Comparison of ENCODE assay signal across 14 cellular contexts in the genomic region with DNA sequence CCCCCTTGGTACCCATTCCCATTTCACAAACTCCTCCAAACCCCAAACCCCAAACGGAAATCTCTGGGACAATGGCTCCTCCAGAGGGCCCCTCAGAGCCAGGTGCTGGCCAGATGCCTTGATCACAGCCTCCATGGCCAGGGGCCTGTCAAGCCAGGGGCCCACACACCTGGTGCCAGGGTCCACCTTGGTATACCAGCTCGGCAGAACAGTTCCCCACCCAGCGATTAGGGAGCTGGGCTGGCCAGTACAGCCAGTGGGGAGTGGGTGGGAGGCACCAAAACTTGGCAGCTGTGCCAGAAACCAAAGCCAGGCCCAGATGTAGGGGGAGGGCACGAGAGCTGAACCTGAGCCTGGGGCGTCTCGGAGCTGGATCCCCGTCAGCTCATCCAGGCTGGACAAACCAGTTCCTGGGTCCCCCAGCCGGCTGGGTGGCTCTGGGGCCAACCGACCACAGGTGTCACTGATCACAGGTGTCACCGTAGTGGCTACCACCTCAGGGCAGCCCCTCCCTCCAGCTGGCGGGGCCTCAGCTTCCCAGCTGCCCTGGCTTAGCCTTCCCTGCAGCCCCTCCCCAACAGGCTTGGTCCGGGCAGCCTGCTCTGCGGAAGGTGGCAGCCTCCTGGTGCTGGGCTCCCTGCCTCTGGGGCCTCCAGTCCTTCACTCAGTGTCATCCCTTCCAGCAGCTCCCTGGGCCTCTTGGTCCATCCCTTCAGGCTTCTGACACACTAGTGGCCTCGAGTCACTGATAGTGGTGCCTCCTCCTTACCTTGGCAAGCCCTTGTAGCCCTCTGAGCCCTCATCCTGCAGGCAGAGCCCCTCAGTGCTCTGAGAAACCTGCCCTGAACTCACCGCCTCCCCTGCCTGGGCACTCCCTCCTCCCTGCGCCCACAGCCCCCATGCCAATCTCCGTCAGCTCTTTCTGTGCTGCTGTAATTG. TPM values are rescaled to one million over a fixed set of nuclear protein-coding genes. Genes with fewer than 3 reads are reported as not detected.
DNase-seq lines count a peak whose midpoint lies in the region; ATAC-seq and TF ChIP-seq lines count a peak whose summit lies in the region.
"Had no signal": no experiment of that assay in that cellular context is flagged by ENCODE, and none has a peak within 500 bp of the region (broad histone marks: within the 10 kb centered on the region; RNA-seq: fewer than 3 reads in every experiment).

No MANE protein-coding gene starts in this region.

- DNase-seq in left ventricle myocardium superior (peak; percentile 20), left ventricle myocardium inferior (no peak), endodermal cell (peak; percentile 60), iPS-NIHi11 (ENCODE audit: low spot score) (no peak), immature natural killer cell (no peak), GM19240 (ENCODE audit: insufficient read length, low spot score) (no peak), retina (no peak)
- DNase-seq: activated T-cell treated with anti-CD3 and anti-CD28 coated beads, Interleukin-2, amount 50 U/mL, for 48 hours; DND-41; hippocampal formation; NCI-H1105 treated with DMSO at 0.1 percent for 48 hours; nucleus accumbens had no signal

- no peaks in the 10 kb centered on the region for H3K36me3 Mint-ChIP-seq in endodermal cell (ENCODE audit: low read depth)
- no peaks in the 10 kb centered on the region for H3K36me3 Mint-ChIP-seq in immature natural killer cell

- no peaks in the 10 kb centered on the region for H3K9me3 Mint-ChIP-seq in endodermal cell
- peaks cover 0 to 2% (median 0%) of the 10 kb centered on the region in 6 donors for H3K9me3 Mint-ChIP-seq in immature natural killer cell

- H3K4me1 Mint-ChIP-seq in endodermal cell (peaks cover 10% of the 10 kb centered on the region), immature natural killer cell (peaks cover 6 to 8% of the 10 kb centered on the region in 2 donors)

- 92 to 93% methylated on average over 7 to 17 of the region's 17 CpGs for WGBS in endodermal cell (ENCODE audit: insufficient coverage in 1 of 2, insufficient read length in 1 of 2), 2 experiments

- H3K9me3 ChIP-seq in left ventricle myocardium inferior (replicated peaks) (no peaks in the 10 kb centered on the region), endodermal cell (ENCODE audit: control insufficient read depth, low read length) (no peaks in the 10 kb centered on the region), mucosa of stomach (ENCODE audit: control insufficient read depth, low read length) (no peaks in the 10 kb centered on the region)

- H3K27me3 ChIP-seq in left ventricle myocardium inferior (ENCODE audit: low read depth): no peaks in the 10 kb centered on the region
- no peaks in the 10 kb centered on the region for H3K27me3 ChIP-seq in endodermal cell (ENCODE audit: control insufficient read depth, insufficient read depth, low read length, poor library complexity, severe bottlenecking)
- peaks cover 2% of the 10 kb centered on the region for H3K27me3 ChIP-seq in mucosa of stomach (ENCODE audit: control insufficient read depth, insufficient read depth, low read length)

- peak overlapping the region; percentile 44 for H3K27ac Mint-ChIP-seq in endodermal cell
- H3K27ac Mint-ChIP-seq in immature natural killer cell: no peak overlapping the region

- no peaks in the 10 kb centered on the region for H3K36me3 ChIP-seq in left ventricle myocardium inferior
- H3K36me3 ChIP-seq in endodermal cell (ENCODE audit: control insufficient read depth, insufficient read depth, low read length): peaks cover 29% of the 10 kb centered on the region
- no peaks in the 10 kb centered on the region for H3K36me3 ChIP-seq in mucosa of stomach (ENCODE audit: control insufficient read depth, insufficient read depth, low read length)

- H3K4me1 ChIP-seq in left ventricle myocardium inferior: peaks cover 50% of the 10 kb centered on the region
- peaks cover 7% of the 10 kb centered on the region for H3K4me1 ChIP-seq in endodermal cell (ENCODE audit: control insufficient read depth, insufficient read depth, low read length)
- H3K4me1 ChIP-seq in mucosa of stomach (ENCODE audit: control insufficient read depth, insufficient read depth, low read length): peaks cover 23% of the 10 kb centered on the region

- H3K4me3 Mint-ChIP-seq in endodermal cell (no peak overlapping the region), immature natural killer cell (no peak overlapping the region)

- no peak overlapping the region for H3K27ac ChIP-seq in left ventricle myocardium inferior (replicated peaks)
- H3K27ac ChIP-seq in endodermal cell (ENCODE audit: low read depth, low read length): no peak overlapping the region

- ATAC-seq in left ventricle myocardium superior: no peak
- ATAC-seq: Panc1 had no signal

- H3K4me3 ChIP-seq in left ventricle myocardium inferior (no peak overlapping the region), endodermal cell (ENCODE audit: low read length) (no peak overlapping the region), mucosa of stomach (ENCODE audit: low read length) (no peak overlapping the region)

- H3K27me3 Mint-ChIP-seq in endodermal cell (ENCODE audit: insufficient read depth) (no peaks in the 10 kb centered on the region), immature natural killer cell (ENCODE audit: low read depth in 3 of 3) (peaks cover 11 to 25% (median 18%) of the 10 kb centered on the region in 3 donors)

- intact Hi-C loops in left ventricle myocardium superior (cut with micrococcal nuclease) (no loop called here), left ventricle myocardium inferior (cut with micrococcal nuclease) (no loop called here)

- H3K9ac ChIP-seq in endodermal cell (ENCODE audit: extremely low read depth, low read length, poor library complexity, severe bottlenecking) (no peak overlapping the region), mucosa of stomach (ENCODE audit: low read length) (peak overlapping the region; percentile 7)

- TF ChIP-seq CTCF in left ventricle myocardium inferior (IDR thresholded peaks at IDR 0.05; ENCODE audit: borderline replicate concordance) (no peak), endodermal cell (conservative IDR thresholded peaks at IDR 0.05) (no peak)

RNA-seq across cellular contexts. Expression of a gene that starts 6.6 kb away (rescaled TPM):
- total RNA-seq in left ventricle myocardium superior (41.6 TPM), left ventricle myocardium inferior (38.9 TPM), endodermal cell (10 to 100 TPM; 36.0 to 36.9 TPM)
- 31.5 TPM for polyA plus RNA-seq in endodermal cell (2013, experiment 1 of 2)
- 28.4 TPM for polyA plus RNA-seq in endodermal cell (2013, experiment 2 of 2)
- 10 to 100 TPM; 10.0 to 12.4 (median 11.8) TPM for polyA plus RNA-seq in immature natural killer cell

RNA-seq across cellular contexts. Expression of a gene that starts 10.9 kb away (rescaled TPM):
- total RNA-seq in left ventricle myocardium superior (2.7 TPM), left ventricle myocardium inferior (1.8 TPM), endodermal cell (10 to 100 TPM; 12.7 to 15.2 TPM)
- 6.5 TPM for polyA plus RNA-seq in endodermal cell (2013, experiment 1 of 2)
- 5.6 TPM for polyA plus RNA-seq in endodermal cell (2013, experiment 2 of 2)
- under 1 TPM in 2 of 3 donors, not detected in 1; 0.07 to 0.10 TPM for polyA plus RNA-seq in immature natural killer cell

RNA-seq across cellular contexts. Expression of a gene that starts 29.4 kb away (rescaled TPM):
- total RNA-seq in left ventricle myocardium superior: 74.5 TPM
- total RNA-seq in left ventricle myocardium inferior: 78.1 TPM
- total RNA-seq in endodermal cell: 100 to 1,000 TPM; 174 to 176 TPM
- 151 TPM for polyA plus RNA-seq in endodermal cell (2013, experiment 1 of 2)
- 140 TPM for polyA plus RNA-seq in endodermal cell (2013, experiment 2 of 2)
- 100 to 1,000 TPM; 163 to 196 (median 195) TPM for polyA plus RNA-seq in immature natural killer cell

Comparison
In these comparisons a context has a peak if more than half of its experiments do, and no peak if none do; other contexts are left out.
1. DNase-seq: peak in left ventricle myocardium superior (single experiment) and endodermal cell (single experiment); none in left ventricle myocardium inferior (single experiment), iPS-NIHi11 (single experiment), immature natural killer cell (0 of 3), GM19240 (single experiment) and retina (single experiment).